ENCODE assay signal across 8 cellular contexts in the genomic region with DNA sequence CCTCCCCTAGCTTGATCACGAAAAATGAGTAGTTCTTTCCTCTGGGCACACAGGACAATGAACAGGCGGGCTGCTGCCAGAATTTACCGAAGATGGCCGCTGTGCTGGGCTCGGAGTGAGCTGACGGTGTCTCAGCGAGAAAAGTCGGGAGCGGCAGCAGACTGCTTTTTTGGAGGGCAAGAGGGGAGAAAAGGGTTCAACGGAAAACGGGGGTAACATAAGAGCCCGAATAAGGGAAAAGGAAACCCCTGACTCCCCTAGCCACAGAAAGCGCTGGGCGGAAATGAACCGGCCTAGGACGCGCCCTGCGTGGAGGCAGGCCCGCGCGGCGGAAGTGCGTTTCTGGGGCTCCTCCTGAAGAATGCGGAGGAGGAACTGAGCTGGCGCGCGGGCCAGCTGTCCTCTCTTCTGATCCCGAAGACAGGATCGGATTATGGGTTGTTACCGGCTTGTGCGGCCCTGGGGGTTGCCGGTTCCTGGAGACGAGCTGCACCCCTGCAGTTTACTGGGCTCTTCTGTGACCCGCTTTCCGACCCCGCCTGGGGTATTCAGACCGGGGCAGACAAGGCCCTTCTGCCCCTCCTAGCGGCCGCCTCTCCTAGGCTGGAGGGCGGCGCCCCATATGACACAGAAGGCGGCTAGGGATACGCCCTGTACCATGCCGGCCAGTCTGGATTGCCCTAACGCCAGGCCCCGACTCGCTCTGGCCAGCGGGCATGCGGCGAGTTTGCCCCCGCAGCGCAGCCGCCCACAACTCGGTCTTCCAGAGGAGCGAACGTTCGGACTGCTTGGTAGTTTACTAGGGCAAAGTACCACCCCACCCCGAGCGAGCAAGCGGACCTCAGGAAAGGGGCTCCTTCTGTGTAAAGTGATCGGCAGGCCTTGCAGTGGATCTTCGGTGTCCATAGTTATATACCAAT. TPM values are rescaled to one million over a fixed set of nuclear protein-coding genes. Genes with fewer than 3 reads are reported as not detected.
DNase-seq lines count a peak whose midpoint lies in the region; ATAC-seq, FAIRE-seq and TF ChIP-seq lines count a peak whose summit lies in the region.

No MANE protein-coding gene starts in this region.

- peak overlapping the region; percentile 84 for H3K27ac ChIP-seq in C4-2B

- POLR2A ChIA-PET in activated CD4-positive, alpha-beta memory T cell treated with anti-CD3 and anti-CD28 coated beads for 36 hours (lab: Charles Lee) = interaction anchor here (0.8 to 5.8 kb wide), 13 partner anchors 10 to 405 kb away, joined by 3 to 202 read pairs (median 4); a partner anchor contains a TSS

- H3K4me1 Mint-ChIP-seq in activated CD4-positive, alpha-beta memory T cell treated with anti-CD3 and anti-CD28 coated beads for 36 hours (ENCODE audit: low read depth) = peaks cover 74% of the 10 kb centered on the region

- TF ChIP-seq CTCF in C4-2B (conservative IDR thresholded peaks at IDR 0.05) = peak; percentile 66

- H3K27me3 Mint-ChIP-seq in activated CD4-positive, alpha-beta memory T cell treated with anti-CD3 and anti-CD28 coated beads for 36 hours = no peaks in the 10 kb centered on the region

- H3K4me3 Mint-ChIP-seq in activated CD4-positive, alpha-beta memory T cell treated with anti-CD3 and anti-CD28 coated beads for 36 hours = peak overlapping the region; percentile 100

- peak; percentile 93 for FAIRE-seq in GM19239 (lab: Jason Lieb, UNC)

- peaks cover 23% of the 10 kb centered on the region for H3K36me3 Mint-ChIP-seq in activated CD4-positive, alpha-beta memory T cell treated with anti-CD3 and anti-CD28 coated beads for 36 hours

- peak; percentile 88 for ATAC-seq in HG03442 (IDR thresholded peaks at IDR 0.05; ENCODE audit: unreplicated experiment)

- DNase-seq in GM19239 (ENCODE audit: insufficient read length, low spot score) (peak; percentile 65), NCI-H748 (lab: John Stamatoyannopoulos, UW; ENCODE audit: unreplicated experiment) (peak; percentile 87), ecto neural progenitor cell (ENCODE audit: low spot score) (peak; percentile 89), lung microvascular endothelial cell (ENCODE audit: low read depth in 2 of 2) (peak; percentile 87 to 91)
- peak; percentile 91 for DNase-seq in activated CD4-positive, alpha-beta memory T cell treated with anti-CD3 and anti-CD28 coated beads for 36 hours
- peak; percentile 64 to 77 (median 74) for DNase-seq in stimulated activated CD4-positive, alpha-beta T cell treated with anti-CD3 and anti-CD28 coated beads, TNF-alpha, amount 100 ng/mL, for 48 hours (ENCODE audit: low read depth in 3 of 3)

- CTCF ChIA-PET in activated CD4-positive, alpha-beta memory T cell treated with anti-CD3 and anti-CD28 coated beads for 36 hours (lab: Charles Lee) = interaction anchor here (0.7 to 8.0 kb wide), 17 partner anchors 12 to 446 kb away, joined by 3 to 80 read pairs (median 5); a partner anchor contains a TSS

- peak overlapping the region; percentile 100 for H3K27ac Mint-ChIP-seq in activated CD4-positive, alpha-beta memory T cell treated with anti-CD3 and anti-CD28 coated beads for 36 hours

- H3K9me3 Mint-ChIP-seq in activated CD4-positive, alpha-beta memory T cell treated with anti-CD3 and anti-CD28 coated beads for 36 hours = no peaks in the 10 kb centered on the region

- intact Hi-C loops in activated CD4-positive, alpha-beta memory T cell treated with anti-CD3 and anti-CD28 coated beads for 36 hours (cut with micrococcal nuclease) = loop anchor here (1.0 to 5.0 kb wide), 6 partner anchors 11 to 605 kb away; no protein-coding TSS in a partner anchor

RNA-seq across cellular contexts. Expression of a gene that starts 30.1 kb away (rescaled TPM):
- total RNA-seq in activated CD4-positive, alpha-beta memory T cell treated with anti-CD3 and anti-CD28 coated beads for 36 hours = 10 to 100 TPM; 92.1 to 98.6 TPM
- 90.4 and 146 TPM in 2 replicates for total RNA-seq in lung microvascular endothelial cell

Comparison
In these comparisons a context has a peak if more than half of its experiments do, and no peak if none do; other contexts are left out.
1. Peak in every context shown above with its lines: DNase-seq, ATAC-seq and H3K27ac ChIP-seq.